Comparison of ENCODE assay signal across 23 cellular contexts in genomic region chr7:128955981-128956380, GRCh38. TPM values are rescaled to one million over a fixed set of nuclear protein-coding genes. Genes with fewer than 3 reads are reported as not detected.
"Had no signal": no experiment of that assay in that cellular context is flagged by ENCODE, and none has a peak within 500 bp of the region (broad histone marks: within the 10 kb centered on the region; RNA-seq: fewer than 3 reads in every experiment).

No MANE protein-coding gene starts in this region.

- H3K36me3 ChIP-seq: prostate gland had no signal

- H3K9me3 Mint-ChIP-seq: activated CD4-positive, alpha-beta T cell treated with anti-CD3 and anti-CD28 coated beads, Interleukin-2, amount 10 ng/mL, durations not matched to agents 7 days and 5 days; activated T-cell treated with anti-CD3 and anti-CD28 coated beads, Interleukin-2, amount 50 U/mL, for 72 hours; dendritic cell treated with granulocyte-macrophage colony-stimulating factor and Interleukin-4, amounts not matched to agents 40 ng/mL and 50 ng/mL, for 4 days; stimulated activated naive CD8-positive, alpha-beta T cell treated with anti-CD3 and anti-CD28 coated beads, Interleukin-15, amount 100 ng/mL, for 72 hours had no signal

- H3K4me3 Mint-ChIP-seq: activated CD4-positive, alpha-beta T cell treated with anti-CD3 and anti-CD28 coated beads, Interleukin-2, amount 10 ng/mL, durations not matched to agents 7 days and 5 days; activated naive CD8-positive, alpha-beta T cell; activated T-cell treated with anti-CD3 and anti-CD28 coated beads, Interleukin-2, amount 50 U/mL, for 72 hours; dendritic cell treated with granulocyte-macrophage colony-stimulating factor and Interleukin-4, amounts not matched to agents 40 ng/mL and 50 ng/mL, for 4 days; stimulated activated naive CD8-positive, alpha-beta T cell treated with anti-CD3 and anti-CD28 coated beads, Interleukin-15, amount 100 ng/mL, for 72 hours had no signal

- DNase-seq: activated CD4-positive, alpha-beta T cell treated with anti-CD3 and anti-CD28 coated beads, Interleukin-2, amount 10 ng/mL, durations not matched to agents 7 days and 5 days; activated CD8-positive, alpha-beta memory T cell treated with anti-CD3 and anti-CD28 coated beads, Interleukin-2, amount 50 U/mL, for 4 hours; activated effector memory CD4-positive, alpha-beta T cell treated with anti-CD3 and anti-CD28 coated beads, Interleukin-2, amount 50 U/mL, for 16 hours; activated T-cell treated with anti-CD3 and anti-CD28 coated beads, Interleukin-2, amount 50 U/mL, for 72 hours; effector CD8-positive, alpha-beta T cell; right cardiac atrium; stimulated activated CD4-positive, alpha-beta T cell treated with anti-CD3 and anti-CD28 coated beads, Interleukin-2, amount 100 ng/mL, for 24 hours; stimulated activated naive CD8-positive, alpha-beta T cell treated with anti-CD3 and anti-CD28 coated beads, Interleukin-15, amount 100 ng/mL, for 72 hours; T-helper 1 cell; T1000; transverse colon had no signal

- H3K27ac Mint-ChIP-seq: activated CD4-positive, alpha-beta T cell treated with anti-CD3 and anti-CD28 coated beads, Interleukin-2, amount 10 ng/mL, durations not matched to agents 7 days and 5 days; dendritic cell treated with granulocyte-macrophage colony-stimulating factor and Interleukin-4, amounts not matched to agents 40 ng/mL and 50 ng/mL, for 4 days had no signal

- ATAC-seq: activated CD4-positive, CD25-positive, alpha-beta regulatory T cell treated with anti-CD3 and anti-CD28 coated beads, Interleukin-2, amount 50 U/mL, for 24 hours; activated T-cell treated with anti-CD3 and anti-CD28 coated beads, Interleukin-2, amount 50 U/mL, for 72 hours; left lobe of liver; right cardiac atrium; stimulated activated naive CD8-positive, alpha-beta T cell treated with anti-CD3 and anti-CD28 coated beads, Interleukin-15, amount 100 ng/mL, for 72 hours had no signal

- H3K27me3 Mint-ChIP-seq: activated CD4-positive, alpha-beta T cell treated with anti-CD3 and anti-CD28 coated beads, Interleukin-2, amount 10 ng/mL, durations not matched to agents 7 days and 5 days; activated naive CD8-positive, alpha-beta T cell; dendritic cell treated with granulocyte-macrophage colony-stimulating factor and Interleukin-4, amounts not matched to agents 40 ng/mL and 50 ng/mL, for 4 days; stimulated activated naive CD8-positive, alpha-beta T cell treated with anti-CD3 and anti-CD28 coated beads, Interleukin-15, amount 100 ng/mL, for 72 hours had no signal

- H3K4me3 ChIP-seq: cardiac muscle cell, lung, prostate gland, suprapubic skin, transverse colon, vagina had no signal

- H3K27ac ChIP-seq: cardiac muscle cell, suprapubic skin, transverse colon, vagina had no signal

- H3K4me1 ChIP-seq: prostate gland, transverse colon, vagina had no signal

- H3K9me3 ChIP-seq: prostate gland, suprapubic skin, transverse colon, vagina had no signal

RNA-seq across cellular contexts. Expression of gene IRF5, which starts 18.3 kb away (rescaled TPM):
- total RNA-seq: cardiac muscle cell had no signal
- polyA plus RNA-seq: cardiac muscle cell, neural cell had no signal

RNA-seq across cellular contexts. Expression of gene KCP, which starts 45.5 kb away (rescaled TPM):
- total RNA-seq: endothelial cell of umbilical vein had no signal
- polyA plus RNA-seq: endothelial cell of umbilical vein, keratinocyte had no signal
